In genomic region chr6:96685702-96686101, GRCh38 we compare ENCODE assay signal across 34 cellular contexts.
"Had no signal": no experiment of that assay in that cellular context is flagged by ENCODE, and none has a peak within 500 bp of the region (broad histone marks: within the 10 kb centered on the region; RNA-seq: fewer than 3 reads in every experiment).

No MANE protein-coding gene starts in this region.

- H3K4me3 ChIP-seq: MG63 had no signal

- H3K27me3 ChIP-seq: MG63 had no signal

- H3K36me3 ChIP-seq: MG63 had no signal

- DNase-seq: Karpas-422, Kasumi-1, MG63, MM.1S, MV-4-11, NCI-H1048, NCI-H1092, NCI-H1092 treated with DMSO at 0.1 percent for 48 hours, NCI-H1105, NCI-H1105 treated with DMSO at 0.1 percent for 48 hours, NCI-H1417, NCI-H1417 treated with DMSO at 0.1 percent for 48 hours, NCI-H1436, NCI-H1436 treated with DMSO at 0.1 percent for 48 hours, NCI-H146, NCI-H1694, NCI-H1694 treated with DMSO at 0.1 percent for 48 hours, NCI-H187, NCI-H187 treated with DMSO at 0.1 percent for 48 hours, NCI-H1930, NCI-H2029, NCI-H2029 treated with DMSO at 0.1 percent for 48 hours, NCI-H2081, NCI-H2081 treated with DMSO at 0.1 percent for 48 hours, NCI-H2107, NCI-H2171, NCI-H2171 treated with DMSO at 0.1 percent for 48 hours, NCI-H2227 treated with DMSO at 0.1 percent for 48 hours, NCI-H226, NCI-H345, NCI-H446, NCI-H446 treated with DMSO at 0.1 percent for 48 hours, NCI-H510A, NCI-H510A treated with DMSO at 0.1 percent for 48 hours had no signal

- H3K9me3 ChIP-seq: MG63 had no signal
